In genomic region chr17:81309140-81309858, GRCh38 we compare ENCODE assay signal across 1 cellular context.
TF ChIP-seq lines count a peak whose summit lies in the region.

No MANE protein-coding gene starts in this region.

TF ChIP-seq in K562, 482 proteins besides CTCF, POLR2A, EP300 and RAD21 (continued from another document and continues in another):
- TF ChIP-seq BCOR (IDR thresholded peaks at IDR 0.05): peak; percentile 41; the same call in 1 of the 2 replicates
- TF ChIP-seq VEZF1 (CRISPR knock-in tag; IDR thresholded peaks at IDR 0.05): peak; percentile 73
- no peak for TF ChIP-seq ZNF583 (CRISPR knock-in tag; IDR thresholded peaks at IDR 0.05)
- no peak for TF ChIP-seq ZNF551 (CRISPR knock-in tag; IDR thresholded peaks at IDR 0.05)
- TF ChIP-seq TEAD4 (IDR thresholded peaks at IDR 0.05; ENCODE audit: low read length): peak; percentile 28
- no peak for TF ChIP-seq TEAD4 (CRISPR knock-in tag; IDR thresholded peaks at IDR 0.05; ENCODE audit: borderline replicate concordance)
- TF ChIP-seq JUN (IDR thresholded peaks at IDR 0.05; ENCODE audit: borderline replicate concordance, low read depth, low read length): 0 out of 2 replicates have a peak, but pooled peaks have one; percentile 4
- TF ChIP-seq JUN (CRISPR knock-in tag; IDR thresholded peaks at IDR 0.05; ENCODE audit: borderline replicate concordance): no peak
- no peak for TF ChIP-seq ZNF79 (CRISPR knock-in tag; IDR thresholded peaks at IDR 0.05; ENCODE audit: low read depth)
- TF ChIP-seq CHD1 (IDR thresholded peaks at IDR 0.05; ENCODE audit: low read length): no peak
- TF ChIP-seq HDAC8 (tag; IDR thresholded peaks at IDR 0.05): no peak
- TF ChIP-seq ZBTB9 (CRISPR knock-in tag; IDR thresholded peaks at IDR 0.05): no peak
- TF ChIP-seq ID3 (CRISPR knock-in tag; IDR thresholded peaks at IDR 0.05): no peak
- TF ChIP-seq ID3 (tag; IDR thresholded peaks at IDR 0.05): peak; percentile 95
- no peak for TF ChIP-seq HMG20B (CRISPR knock-in tag; IDR thresholded peaks at IDR 0.05)
- no peak for TF ChIP-seq FUS (optimal IDR thresholded peaks at IDR 0.05; ENCODE audit: low read depth, low read length)
- TF ChIP-seq HDGF (IDR thresholded peaks at IDR 0.05): no peak
- no peak for TF ChIP-seq MXD1 (CRISPR knock-in tag; IDR thresholded peaks at IDR 0.05; ENCODE audit: borderline replicate concordance, poor library complexity, severe bottlenecking)
- TF ChIP-seq CCAR2 (IDR thresholded peaks at IDR 0.05; ENCODE audit: low read depth, low read length): no peak
- no peak for TF ChIP-seq ATF1 (CRISPR knock-in tag; IDR thresholded peaks at IDR 0.05)
- peak; percentile 88 for TF ChIP-seq ATF1 (tag; IDR thresholded peaks at IDR 0.05)
- no peak for TF ChIP-seq ZNF140 (CRISPR knock-in tag; IDR thresholded peaks at IDR 0.05)
- TF ChIP-seq HDAC2 (IDR thresholded peaks at IDR 0.05): no peak; the same call in 1 of the 2 replicates
- TF ChIP-seq TEAD1 (CRISPR knock-in tag; IDR thresholded peaks at IDR 0.05): 0 out of 4 replicates have a peak, but pooled peaks of 1 of the 2 experiments have one; percentile 42
- TF ChIP-seq ZC3H4 (CRISPR knock-in tag; IDR thresholded peaks at IDR 0.05; ENCODE audit: borderline replicate concordance): no peak; the same call in 1 of the 2 replicates
- TF ChIP-seq PBX2 (CRISPR knock-in tag; IDR thresholded peaks at IDR 0.05; ENCODE audit: low read depth): no peak
- TF ChIP-seq PBX2 (tag; conservative IDR thresholded peaks at IDR 0.05; ENCODE audit: low read depth): no peak
- TF ChIP-seq ZNF695 (CRISPR knock-in tag; IDR thresholded peaks at IDR 0.05): no peak
- no peak for TF ChIP-seq ZNF785 (CRISPR knock-in tag; IDR thresholded peaks at IDR 0.05)
- no peak for TF ChIP-seq ARID2 (IDR thresholded peaks at IDR 0.05)
- TF ChIP-seq SMC3 (conservative IDR thresholded peaks at IDR 0.05; ENCODE audit: insufficient read depth, low read depth, low read length): peak; percentile 35; the same call in 1 of the 2 replicates
- TF ChIP-seq CHCHD3 (CRISPR knock-in tag; IDR thresholded peaks at IDR 0.05): no peak
- TF ChIP-seq MXI1 (IDR thresholded peaks at IDR 0.05; ENCODE audit: low read depth, low read length): no peak
- TF ChIP-seq L3MBTL2 (IDR thresholded peaks at IDR 0.05): peak; percentile 69
- TF ChIP-seq ZNF449 (CRISPR knock-in tag; IDR thresholded peaks at IDR 0.05): no peak
- TF ChIP-seq TCFL5 (CRISPR knock-in tag; conservative IDR thresholded peaks at IDR 0.05): no peak
- TF ChIP-seq SRSF7 (optimal IDR thresholded peaks at IDR 0.05; ENCODE audit: low read depth, low read length): no peak
- peak in 1 of 2 experiments; percentile 50; a peak in 1 of 4 replicates for TF ChIP-seq TRIM24 (IDR thresholded peaks at IDR 0.05)
- no peak for TF ChIP-seq NEUROD1 (IDR thresholded peaks at IDR 0.05; ENCODE audit: borderline replicate concordance, low read depth, low read length, partially characterized antibody)
- TF ChIP-seq ZNF589 (CRISPR knock-in tag; IDR thresholded peaks at IDR 0.05; ENCODE audit: low read depth): no peak
- TF ChIP-seq ZNF124 (CRISPR knock-in tag; IDR thresholded peaks at IDR 0.05): no peak
- TF ChIP-seq NBN (IDR thresholded peaks at IDR 0.05; ENCODE audit: low read depth): peak; percentile 67; the same call in 1 of the 2 replicates
- no peak for TF ChIP-seq MITF (IDR thresholded peaks at IDR 0.05)
- TF ChIP-seq GTF2E2 (tag; IDR thresholded peaks at IDR 0.05): no peak
- 0 out of 4 replicates have a peak, but pooled peaks of 1 of the 2 experiments have one; percentile 16 for TF ChIP-seq UBTF (IDR thresholded peaks at IDR 0.05; ENCODE audit: borderline replicate concordance in 1 of 2, low read depth in 2 of 2, low read length in 2 of 2)
- TF ChIP-seq GABPB1 (CRISPR knock-in tag; IDR thresholded peaks at IDR 0.05): no peak
- no peak for TF ChIP-seq HNRNPK (IDR thresholded peaks at IDR 0.05; ENCODE audit: low read depth, low read length, poor library complexity, severe bottlenecking)
- TF ChIP-seq YY1 (IDR thresholded peaks at IDR 0.05; ENCODE audit: borderline replicate concordance in 1 of 3, control insufficient read depth in 1 of 3, extremely low read depth in 1 of 3, insufficient read depth in 3 of 3, insufficient read length in 1 of 3, insufficient replicate concordance in 2 of 3, low read depth in 1 of 3, low read length in 2 of 3): peak in 1 of 3 experiments; percentile 51
- TF ChIP-seq ZSCAN29 (IDR thresholded peaks at IDR 0.05): 0 out of 2 replicates have a peak, but pooled peaks have one; percentile 43
- peak; percentile 68; the same call in 1 of the 2 replicates for TF ChIP-seq XRCC5 (IDR thresholded peaks at IDR 0.05; ENCODE audit: low read depth, low read length)
- TF ChIP-seq MAFF (IDR thresholded peaks at IDR 0.05; ENCODE audit: low read length): no peak
- no peak; a peak in 1 of 4 replicates for TF ChIP-seq ARNT (IDR thresholded peaks at IDR 0.05)
- TF ChIP-seq MCM5 (IDR thresholded peaks at IDR 0.05; ENCODE audit: low read depth): no peak
- no peak for TF ChIP-seq ZSCAN32 (CRISPR knock-in tag; IDR thresholded peaks at IDR 0.05)
- no peak for TF ChIP-seq SRSF3 (IDR thresholded peaks at IDR 0.05; ENCODE audit: insufficient read depth, low read length)
- no peak for TF ChIP-seq CGGBP1 (CRISPR knock-in tag; IDR thresholded peaks at IDR 0.05)
- no peak for TF ChIP-seq ELK3 (CRISPR knock-in tag; IDR thresholded peaks at IDR 0.05)
- TF ChIP-seq SNAPC5 (CRISPR knock-in tag; IDR thresholded peaks at IDR 0.05): no peak
- TF ChIP-seq EGR1 (conservative IDR thresholded peaks at IDR 0.05): no peak
- TF ChIP-seq RHOXF2B (CRISPR knock-in tag; conservative IDR thresholded peaks at IDR 0.05): no peak
- TF ChIP-seq POLR2AphosphoS5 (IDR thresholded peaks at IDR 0.05; ENCODE audit: control insufficient read depth, insufficient read depth, low read depth, low read length): 0 out of 2 replicates have a peak, but pooled peaks have one; percentile 30
- TF ChIP-seq STAG1 (CRISPR knock-in tag; IDR thresholded peaks at IDR 0.05; ENCODE audit: borderline replicate concordance): no peak
- TF ChIP-seq EWSR1 (IDR thresholded peaks at IDR 0.05; ENCODE audit: borderline replicate concordance, low read depth, partially characterized antibody): no peak
- TF ChIP-seq HNRNPUL1 (IDR thresholded peaks at IDR 0.05; ENCODE audit: low read length): no peak
- no peak for TF ChIP-seq TGIF2 (CRISPR knock-in tag; IDR thresholded peaks at IDR 0.05)
- peak; percentile 85 for TF ChIP-seq ZBTB7A (IDR thresholded peaks at IDR 0.05; ENCODE audit: borderline replicate concordance, control insufficient read depth, low read depth, low read length)
- no peak for TF ChIP-seq ZNF324 (CRISPR knock-in tag; IDR thresholded peaks at IDR 0.05)
- TF ChIP-seq BHLHE40 (IDR thresholded peaks at IDR 0.05; ENCODE audit: low read length): no peak
- no peak for TF ChIP-seq YBX1 (IDR thresholded peaks at IDR 0.05)
